ENCODE assay signal across 8 cellular contexts in genomic region chr4:183098723-183099536, GRCh38. TPM values are rescaled to one million over a fixed set of nuclear protein-coding genes. Genes with fewer than 3 reads are reported as not detected.
DNase-seq lines count a peak whose midpoint lies in the region; ATAC-seq, FAIRE-seq and TF ChIP-seq lines count a peak whose summit lies in the region.

TSS of gene WWC2 (plus strand) at chr4:183099257. CDS start at chr4:183099492, 235 bp downstream.

- H3K36me3 ChIP-seq in muscle layer of colon (ENCODE audit: insufficient read depth, low read length) = no peaks in the 10 kb centered on the region

- peak; percentile 66 for ATAC-seq in HG03565 (IDR thresholded peaks at IDR 0.05; ENCODE audit: unreplicated experiment)

- H3K9me3 ChIP-seq in AG04450 (ENCODE audit: control insufficient read depth, insufficient read depth, low read length) (peaks cover 7% of the 10 kb centered on the region; the same call in 1 of the 2 replicates), muscle layer of colon (ENCODE audit: low read length) (no peaks in the 10 kb centered on the region)

- POLR2A ChIA-PET in AG04450 (lab: Yijun Ruan, JAX) = interaction anchor here (0.6 to 2.2 kb wide), 22 partner anchors 17 to 181 kb away, joined by 3 to 9 read pairs (median 4); no protein-coding TSS in a partner anchor

- peak; percentile 79 for DNase-seq in AG04450 (ENCODE audit: low read depth, low spot score)
- peak; percentile 60 for DNase-seq in GM19239 (ENCODE audit: insufficient read length, low spot score)
- DNase-seq in RPMI8226 = peak; percentile 22
- peak; percentile 60 for DNase-seq in activated T-helper 9 cell treated with anti-CD3 and anti-CD28 coated beads, Interleukin-2, amount 50 U/mL, for 16 hours (ENCODE audit: low read depth)
- DNase-seq in fibroblast of gingiva (ENCODE audit: low read depth) = peak; percentile 92
- peak; percentile 19 to 33 for DNase-seq in stimulated activated CD8-positive, alpha-beta memory T cell treated with anti-CD3 and anti-CD28 coated beads, Interleukin-7, amount 100 ng/mL, for 1 hour (ENCODE audit: low read depth in 2 of 2)

- H3K4me3 ChIP-seq in AG04450 (ENCODE audit: low read depth, low read length) = peak within 1 kb of the TSS; percentile 91
- H3K4me3 ChIP-seq in muscle layer of colon (ENCODE audit: low read depth in 1 of 2, low read length in 2 of 2) = peak within 1 kb of the TSS; percentile 69 to 92

- peaks cover 19% of the 10 kb centered on the region for H3K4me1 ChIP-seq in muscle layer of colon (ENCODE audit: insufficient read depth, low read length)

- FAIRE-seq in GM19239 (lab: Jason Lieb, UNC) = no peak

- H3K9ac ChIP-seq in muscle layer of colon (ENCODE audit: low read length) = peak within 1 kb of the TSS; percentile 53

- H3K27ac ChIP-seq in AG04450 (ENCODE audit: low read depth, low read length) (peak within 1 kb of the TSS; percentile 98), muscle layer of colon (ENCODE audit: low read depth, low read length) (peak within 1 kb of the TSS; percentile 92)

- H3K27me3 ChIP-seq in AG04450 (ENCODE audit: control insufficient read depth, insufficient read depth, low read length) (no peaks in the 10 kb centered on the region), muscle layer of colon (ENCODE audit: control insufficient read depth in 1 of 2, insufficient read depth in 2 of 2, low read length in 2 of 2) (no peaks in the 10 kb centered on the region)

- TF ChIP-seq CTCF in AG04450 (IDR thresholded peaks at IDR 0.05; ENCODE audit: low read depth, low read length) = no peak

- CTCF ChIA-PET in AG04450 (lab: Charles Lee) = interaction anchor here (0.8 to 1.8 kb wide), 9 partner anchors 9 to 163 kb away, joined by 3 to 11 read pairs (median 4); no protein-coding TSS in a partner anchor

RNA-seq across cellular contexts. Expression of gene WWC2, which starts in this region (rescaled TPM):
- polyA plus RNA-seq in AG04450 (2011; rRNA removed) = 36.3 and 43.6 TPM in 2 replicates
- polyA minus RNA-seq in AG04450 (2011; rRNA and poly(A)+ RNA removed) = 34.2 and 44.7 TPM in 2 replicates

Comparison
In these comparisons a context has a peak if more than half of its experiments do, and no peak if none do; other contexts are left out.
1. Peak in every context shown above with its lines: DNase-seq, ATAC-seq, H3K4me3 ChIP-seq and H3K27ac ChIP-seq.
2. DNase-seq: peak in every context shown above with its lines; median percentile 92 in fibroblast of gingiva; 79 in AG04450; 60 in GM19239; 60 in activated T-helper 9 cell treated with anti-CD3 and anti-CD28 coated beads, Interleukin-2, amount 50 U/mL, for 16 hours; 26 in stimulated activated CD8-positive, alpha-beta memory T cell treated with anti-CD3 and anti-CD28 coated beads, Interleukin-7, amount 100 ng/mL, for 1 hour; 22 in RPMI8226.